ENCODE assay signal across 8 cellular contexts in genomic region chr2:71609958-71610357, GRCh38.
DNase-seq lines count a peak whose midpoint lies in the region; ATAC-seq and TF ChIP-seq lines count a peak whose summit lies in the region.

No MANE protein-coding gene starts in this region.

- POLR2A ChIA-PET in naive thymus-derived CD4-positive, alpha-beta T cell (lab: Charles Lee) = no interaction called here

- H3K9me3 ChIP-seq in naive thymus-derived CD4-positive, alpha-beta T cell (ENCODE audit: control insufficient read depth in 2 of 3, low read length in 3 of 3) = no peaks in the 10 kb centered on the region

- H4K5ac ChIP-seq in mesendoderm (ENCODE audit: low read length) = no peak overlapping the region

- H3K18ac ChIP-seq in mesendoderm (ENCODE audit: low read length) = no peak overlapping the region

- intact Hi-C loops in naive thymus-derived CD4-positive, alpha-beta T cell (cut with micrococcal nuclease) = no loop called here

- H3K27me3 Mint-ChIP-seq in naive thymus-derived CD4-positive, alpha-beta T cell = peaks cover 0 to 37% (median 23%) of the 10 kb centered on the region in 5 donors

- H3K23ac ChIP-seq in mesendoderm (ENCODE audit: low read length) = no peak overlapping the region

- no peak overlapping the region for H3K27ac ChIP-seq in naive thymus-derived CD4-positive, alpha-beta T cell (ENCODE audit: low read depth, low read length)
- no peak overlapping the region for H3K27ac ChIP-seq in mesendoderm (ENCODE audit: low read depth, low read length)

- no CpG with 5 or more reads among the region's 1 CpG for WGBS in mesendoderm (ENCODE audit: extremely low coverage, insufficient coverage, low lambda C conversion rate)

- H2BK15ac ChIP-seq in mesendoderm (replicated peaks; ENCODE audit: low read depth) = no peak overlapping the region

- CTCF ChIA-PET in naive thymus-derived CD4-positive, alpha-beta T cell (lab: Charles Lee) = interaction anchor here (0.6 kb wide), 1 partner anchor 1136 kb away, joined by 3 read pairs; no protein-coding TSS in a partner anchor

- no peaks in the 10 kb centered on the region for H3K36me3 Mint-ChIP-seq in naive thymus-derived CD4-positive, alpha-beta T cell

- no peak overlapping the region for H3K27ac Mint-ChIP-seq in naive thymus-derived CD4-positive, alpha-beta T cell

- H3K79me2 ChIP-seq in mesendoderm (ENCODE audit: control insufficient read depth, insufficient read depth, low read length) = no peaks in the 10 kb centered on the region

- H3K27me3 ChIP-seq in naive thymus-derived CD4-positive, alpha-beta T cell (ENCODE audit: control insufficient read depth in 2 of 2, insufficient read depth in 2 of 2, low read length in 2 of 2) = no peaks in the 10 kb centered on the region
- H3K27me3 ChIP-seq in mesendoderm (ENCODE audit: insufficient read depth, low read length, poor library complexity) = no peaks in the 10 kb centered on the region

- no peak for ATAC-seq in GM19328 (IDR thresholded peaks at IDR 0.05; ENCODE audit: unreplicated experiment)
- ATAC-seq in naive thymus-derived CD4-positive, alpha-beta T cell = no peak

- no peak overlapping the region for H3K4ac ChIP-seq in mesendoderm (ENCODE audit: low read depth, low read length)

- no peak overlapping the region for H2AK5ac ChIP-seq in mesendoderm (ENCODE audit: low read length)

- no peak overlapping the region for H3K56ac ChIP-seq in mesendoderm (ENCODE audit: low read length)

- DNase-seq in DMS79 treated with DMSO at 0.1 percent for 48 hours (lab: John Stamatoyannopoulos, UW) = peak; percentile 27
- DNase-seq in DMS79 (lab: John Stamatoyannopoulos, UW) = no peak
- DNase-seq in NAMALWA (ENCODE audit: low spot score) = peak; percentile 61
- peak; percentile 64 to 67 for DNase-seq in cardiac fibroblast (ENCODE audit: low read depth in 2 of 2)
- DNase-seq in retinal pigment epithelial cell (ENCODE audit: low read depth) = no peak
- DNase-seq in naive thymus-derived CD4-positive, alpha-beta T cell = no peak
- DNase-seq in mesendoderm = no peak

- H3K4me1 Mint-ChIP-seq in naive thymus-derived CD4-positive, alpha-beta T cell = peaks cover 0 to 4% (median 3%) of the 10 kb centered on the region in 7 donors

- no peaks in the 10 kb centered on the region for H3K4me1 ChIP-seq in naive thymus-derived CD4-positive, alpha-beta T cell (ENCODE audit: control insufficient read depth in 2 of 2, insufficient read depth in 2 of 2, low read length in 2 of 2)
- H3K4me1 ChIP-seq in mesendoderm (ENCODE audit: control insufficient read depth, low read depth, low read length) = peaks cover 5% of the 10 kb centered on the region

- TF ChIP-seq CTCF in cardiac fibroblast (IDR thresholded peaks at IDR 0.05; ENCODE audit: low read depth, low read length) (no peak), retinal pigment epithelial cell (conservative IDR thresholded peaks at IDR 0.05; ENCODE audit: low read depth, low read length) (peak; percentile 24)

- no peak overlapping the region for H2BK120ac ChIP-seq in mesendoderm (ENCODE audit: low read depth, low read length)

- no peak overlapping the region for H3K4me3 ChIP-seq in cardiac fibroblast (replicated peaks in 1 of 2; ENCODE audit: low read depth in 2 of 2, low read length in 2 of 2)
- no peak overlapping the region for H3K4me3 ChIP-seq in retinal pigment epithelial cell (ENCODE audit: low read length)
- H3K4me3 ChIP-seq in naive thymus-derived CD4-positive, alpha-beta T cell (ENCODE audit: low read length) = no peak overlapping the region
- H3K4me3 ChIP-seq in mesendoderm (ENCODE audit: low read length) = no peak overlapping the region

- no peaks in the 10 kb centered on the region for H3K9me3 Mint-ChIP-seq in naive thymus-derived CD4-positive, alpha-beta T cell

- H3K36me3 ChIP-seq in naive thymus-derived CD4-positive, alpha-beta T cell (ENCODE audit: control insufficient read depth in 2 of 3, insufficient read depth in 3 of 3, low read length in 3 of 3) = no peaks in the 10 kb centered on the region
- no peaks in the 10 kb centered on the region for H3K36me3 ChIP-seq in mesendoderm (ENCODE audit: control insufficient read depth, insufficient read depth, low read length)

- H2BK5ac ChIP-seq in mesendoderm (ENCODE audit: low read length) = no peak overlapping the region

- no peak overlapping the region for H3K9ac ChIP-seq in mesendoderm (ENCODE audit: low read length)

- no peak overlapping the region for H4K8ac ChIP-seq in mesendoderm (ENCODE audit: low read depth, low read length)

- no peaks in the 10 kb centered on the region for H3K79me1 ChIP-seq in mesendoderm (ENCODE audit: low read length)

- no peak overlapping the region for H3K4me3 Mint-ChIP-seq in naive thymus-derived CD4-positive, alpha-beta T cell

- no peak overlapping the region for H3K4me2 ChIP-seq in mesendoderm (ENCODE audit: low read length)

Comparison
In these comparisons a context has a peak if more than half of its experiments do, and no peak if none do; other contexts are left out.
1. DNase-seq: peak in DMS79 treated with DMSO at 0.1 percent for 48 hours (single experiment), NAMALWA (single experiment) and cardiac fibroblast (2 of 2); none in DMS79 (single experiment), retinal pigment epithelial cell (single experiment), naive thymus-derived CD4-positive, alpha-beta T cell (0 of 9) and mesendoderm (single experiment).